Comparison of ENCODE assay signal across 15 cellular contexts in genomic region chrX:57155171-57155570, GRCh38. TPM values are rescaled to one million over a fixed set of nuclear protein-coding genes. Genes with fewer than 3 reads are reported as not detected.
"Had no signal": no experiment of that assay in that cellular context is flagged by ENCODE, and none has a peak within 500 bp of the region (broad histone marks: within the 10 kb centered on the region; RNA-seq: fewer than 3 reads in every experiment).

No MANE protein-coding gene starts in this region.

- H3K9me3 Mint-ChIP-seq: stimulated activated effector memory CD8-positive, alpha-beta T cell treated with anti-CD3 and anti-CD28 coated beads, Interleukin-12 subunit alpha, Interleukin-12 subunit beta, amount 100 ng/mL, for 72 hours had no signal

- H3K79me2 ChIP-seq: hepatocyte, parathyroid adenoma had no signal

- H3K36me3 ChIP-seq: esophagus squamous epithelium, left lung, neutrophil had no signal

- H3K27ac ChIP-seq: esophagus squamous epithelium, hepatocyte, left lung, neutrophil, parathyroid adenoma had no signal

- H2AFZ ChIP-seq: hepatocyte, parathyroid adenoma had no signal

- H3K4me3 Mint-ChIP-seq: activated naive CD4-positive, alpha-beta T cell treated with anti-CD3 and anti-CD28 coated beads, Interleukin-2, amount 50 U/mL, for 24 hours; natural killer cell; stimulated activated effector memory CD8-positive, alpha-beta T cell treated with anti-CD3 and anti-CD28 coated beads, Interleukin-12 subunit alpha, Interleukin-12 subunit beta, amount 100 ng/mL, for 72 hours had no signal

- H3K27ac Mint-ChIP-seq: activated naive CD4-positive, alpha-beta T cell treated with anti-CD3 and anti-CD28 coated beads, Interleukin-2, amount 50 U/mL, for 24 hours; natural killer cell; stimulated activated effector memory CD8-positive, alpha-beta T cell treated with anti-CD3 and anti-CD28 coated beads, Interleukin-12 subunit alpha, Interleukin-12 subunit beta, amount 100 ng/mL, for 72 hours had no signal

- H3K4me1 Mint-ChIP-seq: activated naive CD4-positive, alpha-beta T cell treated with anti-CD3 and anti-CD28 coated beads, Interleukin-2, amount 50 U/mL, for 24 hours; natural killer cell; stimulated activated effector memory CD8-positive, alpha-beta T cell treated with anti-CD3 and anti-CD28 coated beads, Interleukin-12 subunit alpha, Interleukin-12 subunit beta, amount 100 ng/mL, for 72 hours had no signal

- H3K9me3 ChIP-seq: esophagus squamous epithelium, left lung, neutrophil had no signal

- H3K27me3 Mint-ChIP-seq: activated naive CD4-positive, alpha-beta T cell treated with anti-CD3 and anti-CD28 coated beads, Interleukin-2, amount 50 U/mL, for 24 hours had no signal

- DNase-seq: activated CD4-positive, alpha-beta T cell treated with anti-CD3 and anti-CD28 coated beads for 1 hour; activated CD4-positive, alpha-beta T cell treated with anti-CD3 and anti-CD28 coated beads, Interleukin-2, amount 50 U/mL, for 48 hours; activated effector memory CD4-positive, alpha-beta T cell treated with anti-CD3 and anti-CD28 coated beads, Interleukin-2, amount 50 U/mL, for 16 hours; esophagus squamous epithelium; islet precursor cell; left lung; mammary epithelial cell; natural killer cell; T-helper 9 cell had no signal

- H3K4me1 ChIP-seq: esophagus squamous epithelium, left lung, parathyroid adenoma had no signal

- H3K4me3 ChIP-seq: esophagus squamous epithelium, hepatocyte, left lung had no signal

- H3K36me3 Mint-ChIP-seq: natural killer cell; stimulated activated effector memory CD8-positive, alpha-beta T cell treated with anti-CD3 and anti-CD28 coated beads, Interleukin-12 subunit alpha, Interleukin-12 subunit beta, amount 100 ng/mL, for 72 hours had no signal

- H3K9ac ChIP-seq: parathyroid adenoma had no signal

- H3K27me3 ChIP-seq: esophagus squamous epithelium, hepatocyte, left lung, neutrophil had no signal

- H3K4me2 ChIP-seq: hepatocyte had no signal

- ATAC-seq: left lung; natural killer cell; stimulated activated effector memory CD8-positive, alpha-beta T cell treated with anti-CD3 and anti-CD28 coated beads, Interleukin-12 subunit alpha, Interleukin-12 subunit beta, amount 100 ng/mL, for 72 hours had no signal

RNA-seq across cellular contexts. Expression of gene SPIN2A, which starts 18.0 kb away (rescaled TPM):
- total RNA-seq: glomerular endothelial cell had no signal
